ENCODE assay signal across 8 cellular contexts in the genomic region with DNA sequence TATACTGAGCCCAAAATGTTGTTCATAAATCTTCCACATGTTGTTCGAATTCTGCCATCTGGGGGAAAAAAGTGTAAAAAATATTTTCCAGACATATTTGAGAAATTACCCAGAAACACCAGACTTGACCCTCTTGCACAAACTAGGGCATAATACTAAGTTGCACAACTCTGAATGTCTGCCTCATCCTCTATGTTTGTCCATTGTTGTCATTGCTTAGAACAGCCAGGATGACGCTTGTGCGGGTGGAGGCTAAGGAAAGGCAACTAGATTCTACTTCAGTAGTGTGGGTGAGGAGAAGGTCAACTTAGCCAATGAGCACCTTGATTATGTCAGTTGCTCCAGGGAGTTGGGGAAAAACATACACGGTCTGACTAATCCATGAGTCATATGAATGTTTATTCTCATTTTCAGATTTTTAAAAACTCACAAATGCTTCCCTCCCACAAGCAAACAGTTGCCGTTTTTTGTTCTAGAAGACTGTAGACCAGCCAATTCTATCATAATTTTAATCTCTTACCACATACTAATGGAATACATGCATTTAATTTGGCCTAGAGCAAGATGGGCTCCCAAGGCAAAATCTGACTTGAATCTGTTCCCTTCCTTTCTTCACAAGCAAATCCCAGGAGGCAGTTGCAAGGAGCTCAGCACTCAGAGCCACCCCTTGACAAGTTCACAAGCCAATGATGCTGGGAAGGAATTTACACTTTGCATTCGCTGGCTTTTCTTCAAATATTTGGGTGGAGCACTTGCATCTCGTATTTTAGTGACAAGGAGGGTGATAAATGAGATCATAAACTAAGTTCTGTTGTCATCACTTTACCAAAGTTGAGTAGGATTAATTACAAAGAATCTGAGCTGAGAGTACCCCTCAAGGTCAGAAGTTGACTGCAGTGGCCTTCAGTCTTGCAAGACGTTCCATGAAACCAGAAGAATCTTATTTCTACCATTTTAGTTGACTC.
DNase-seq lines count a peak whose midpoint lies in the region; ATAC-seq and TF ChIP-seq lines count a peak whose summit lies in the region.
"Had no signal": no experiment of that assay in that cellular context is flagged by ENCODE, and none has a peak within 500 bp of the region (broad histone marks: within the 10 kb centered on the region; RNA-seq: fewer than 3 reads in every experiment).

No MANE protein-coding gene starts in this region.

- peaks cover 10% of the 10 kb centered on the region for H3K27me3 Mint-ChIP-seq in activated T-helper 1 cell treated with anti-CD3 and anti-CD28 coated beads, Interleukin-12 subunit alpha, Interleukin-12 subunit beta, Interleukin-2, Interleukin-4 antibody, amounts not matched to agents 30 ng/mL and 10 ng/mL and 1 ng/mL, durations not matched to agents 14 hours and 24 hours and 36 hours (ENCODE audit: insufficient read depth)
- H3K27me3 Mint-ChIP-seq in stimulated activated naive CD8-positive, alpha-beta T cell treated with anti-CD3 and anti-CD28 coated beads, Interleukin-15, amount 100 ng/mL, for 72 hours = peaks cover 41% of the 10 kb centered on the region

- H3K9me3 ChIP-seq in heart left ventricle = no peaks in the 10 kb centered on the region
- H3K9me3 ChIP-seq in prostate gland = no peaks in the 10 kb centered on the region

- ATAC-seq in heart left ventricle (peak; percentile 32 to 96 (median 63)), HG02884 (IDR thresholded peaks at IDR 0.05; ENCODE audit: unreplicated experiment) (no peak)
- ATAC-seq in stimulated activated naive CD8-positive, alpha-beta T cell treated with anti-CD3 and anti-CD28 coated beads, Interleukin-15, amount 100 ng/mL, for 72 hours = peak; percentile 78

- H3K4me3 ChIP-seq in HFF-Myc (replicated peaks; ENCODE audit: low read depth, low read length) (no peak overlapping the region), heart left ventricle (no peak overlapping the region), prostate gland (no peak overlapping the region)

- no peak overlapping the region for H3K4me3 Mint-ChIP-seq in activated T-helper 1 cell treated with anti-CD3 and anti-CD28 coated beads, Interleukin-12 subunit alpha, Interleukin-12 subunit beta, Interleukin-2, Interleukin-4 antibody, amounts not matched to agents 30 ng/mL and 10 ng/mL and 1 ng/mL, durations not matched to agents 14 hours and 24 hours and 36 hours
- no peak overlapping the region for H3K4me3 Mint-ChIP-seq in stimulated activated naive CD8-positive, alpha-beta T cell treated with anti-CD3 and anti-CD28 coated beads, Interleukin-15, amount 100 ng/mL, for 72 hours

- intact Hi-C loops in activated T-helper 1 cell treated with anti-CD3 and anti-CD28 coated beads, Interleukin-12 subunit alpha, Interleukin-12 subunit beta, Interleukin-2, Interleukin-4 antibody, amounts not matched to agents 30 ng/mL and 10 ng/mL and 1 ng/mL, durations not matched to agents 14 hours and 24 hours and 36 hours (cut with micrococcal nuclease) = loop anchor here (1.0 kb wide), 1 partner anchor 14 kb away; no protein-coding TSS in a partner anchor
- intact Hi-C loops in heart left ventricle (cut with DNase I) (no loop called here), prostate gland (cut with DNase I) (loop anchor here (10.0 kb wide), 1 partner anchor 80 kb away; no protein-coding TSS in a partner anchor)

- H3K36me3 Mint-ChIP-seq in activated T-helper 1 cell treated with anti-CD3 and anti-CD28 coated beads, Interleukin-12 subunit alpha, Interleukin-12 subunit beta, Interleukin-2, Interleukin-4 antibody, amounts not matched to agents 30 ng/mL and 10 ng/mL and 1 ng/mL, durations not matched to agents 14 hours and 24 hours and 36 hours (ENCODE audit: low read depth) = no peaks in the 10 kb centered on the region

- TF ChIP-seq CTCF in HFF-Myc (IDR thresholded peaks at IDR 0.05; ENCODE audit: low read depth, low read length, missing control alignments) (no peak), heart left ventricle (IDR thresholded peaks at IDR 0.05) (no peak), prostate gland (IDR thresholded peaks at IDR 0.05) (no peak)

- TF ChIP-seq POLR2A in heart left ventricle (IDR thresholded peaks at IDR 0.05) (no peak), prostate gland (IDR thresholded peaks at IDR 0.05) (no peak)

- H3K36me3 ChIP-seq in heart left ventricle = no peaks in the 10 kb centered on the region
- no peaks in the 10 kb centered on the region for H3K36me3 ChIP-seq in prostate gland

- H3K27ac Mint-ChIP-seq in activated T-helper 1 cell treated with anti-CD3 and anti-CD28 coated beads, Interleukin-12 subunit alpha, Interleukin-12 subunit beta, Interleukin-2, Interleukin-4 antibody, amounts not matched to agents 30 ng/mL and 10 ng/mL and 1 ng/mL, durations not matched to agents 14 hours and 24 hours and 36 hours = peak overlapping the region; percentile 72
- no peak overlapping the region for H3K27ac Mint-ChIP-seq in stimulated activated naive CD8-positive, alpha-beta T cell treated with anti-CD3 and anti-CD28 coated beads, Interleukin-15, amount 100 ng/mL, for 72 hours

- H3K4me1 ChIP-seq in heart left ventricle = no peaks in the 10 kb centered on the region
- H3K4me1 ChIP-seq in prostate gland (replicated peaks) = no peaks in the 10 kb centered on the region

- H3K9me3 Mint-ChIP-seq in activated T-helper 1 cell treated with anti-CD3 and anti-CD28 coated beads, Interleukin-12 subunit alpha, Interleukin-12 subunit beta, Interleukin-2, Interleukin-4 antibody, amounts not matched to agents 30 ng/mL and 10 ng/mL and 1 ng/mL, durations not matched to agents 14 hours and 24 hours and 36 hours = peaks cover 5% of the 10 kb centered on the region
- H3K9me3 Mint-ChIP-seq in stimulated activated naive CD8-positive, alpha-beta T cell treated with anti-CD3 and anti-CD28 coated beads, Interleukin-15, amount 100 ng/mL, for 72 hours = peaks cover 0 to 7% of the 10 kb centered on the region in 2 donors

- H3K27ac ChIP-seq in heart left ventricle (peak overlapping the region in 2 of 12 donors; percentile 41 to 66), prostate gland (no peak overlapping the region)

- H3K4me1 Mint-ChIP-seq in activated T-helper 1 cell treated with anti-CD3 and anti-CD28 coated beads, Interleukin-12 subunit alpha, Interleukin-12 subunit beta, Interleukin-2, Interleukin-4 antibody, amounts not matched to agents 30 ng/mL and 10 ng/mL and 1 ng/mL, durations not matched to agents 14 hours and 24 hours and 36 hours (ENCODE audit: low read depth) = peaks cover 20% of the 10 kb centered on the region
- H3K4me1 Mint-ChIP-seq in stimulated activated naive CD8-positive, alpha-beta T cell treated with anti-CD3 and anti-CD28 coated beads, Interleukin-15, amount 100 ng/mL, for 72 hours = peaks cover 9% of the 10 kb centered on the region

- 56 to 75% (median 65%) methylated on average over 8 of the region's 8 CpGs for WGBS in heart left ventricle, 4 donors
- WGBS in prostate gland = 39% methylated on average over 8 of the region's 8 CpGs

- H3K27me3 ChIP-seq in heart left ventricle (no peaks in the 10 kb centered on the region), prostate gland (replicated peaks; ENCODE audit: insufficient read depth) (no peaks in the 10 kb centered on the region)

- DNase-seq in HFF-Myc (ENCODE audit: extremely low read depth, low read depth) (peak; percentile 99), heart left ventricle (peak in 1 of 5 donors; percentile 67), prostate gland (ENCODE audit: low spot score) (no peak)
- DNase-seq in activated T-helper 1 cell treated with anti-CD3 and anti-CD28 coated beads, Interleukin-12 subunit alpha, Interleukin-12 subunit beta, Interleukin-2, Interleukin-4 antibody, amounts not matched to agents 30 ng/mL and 10 ng/mL and 1 ng/mL, durations not matched to agents 14 hours and 24 hours and 36 hours (ENCODE audit: low spot score) = no peak
- no peak for DNase-seq in stimulated activated naive CD8-positive, alpha-beta T cell treated with anti-CD3 and anti-CD28 coated beads, Interleukin-15, amount 100 ng/mL, for 72 hours
- no peak for DNase-seq in activated CD4-positive, CD25-positive, alpha-beta regulatory T cell treated with anti-CD3 and anti-CD28 coated beads, Interleukin-2, amount 50 U/mL, for 72 hours
- DNase-seq: activated CD4-positive, alpha-beta T cell treated with anti-CD3 and anti-CD28 coated beads for 4 hours had no signal

Comparison
In these comparisons a context has a peak if more than half of its experiments do, and no peak if none do; other contexts are left out.
1. intact Hi-C loops: an anchor here in activated T-helper 1 cell treated with anti-CD3 and anti-CD28 coated beads, Interleukin-12 subunit alpha, Interleukin-12 subunit beta, Interleukin-2, Interleukin-4 antibody, amounts not matched to agents 30 ng/mL and 10 ng/mL and 1 ng/mL, durations not matched to agents 14 hours and 24 hours and 36 hours (1.0 kb wide) and prostate gland (10.0 kb wide); none called in heart left ventricle.